Comparison of ENCODE assay signal across 16 cellular contexts in the genomic region with DNA sequence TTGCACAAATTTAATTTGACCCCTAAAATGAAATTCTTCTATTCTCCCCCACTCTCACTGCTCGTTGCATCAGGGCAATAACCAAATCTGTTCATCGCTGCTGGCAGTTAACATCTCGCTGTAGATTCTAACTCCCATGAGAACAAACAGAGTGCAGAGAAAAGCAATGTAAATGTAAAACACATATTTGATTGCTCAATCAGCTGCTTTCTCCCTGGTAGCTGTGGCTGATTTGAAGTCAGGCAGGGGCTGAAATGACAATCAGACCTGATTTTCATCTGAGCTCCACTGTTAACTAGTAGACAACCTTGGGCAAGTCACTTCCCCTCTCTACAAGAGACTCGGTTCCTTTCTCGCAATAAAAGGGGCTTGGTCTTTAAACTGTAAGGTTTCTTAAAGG.
"Had no signal": no experiment of that assay in that cellular context is flagged by ENCODE, and none has a peak within 500 bp of the region (broad histone marks: within the 10 kb centered on the region; RNA-seq: fewer than 3 reads in every experiment).

No MANE protein-coding gene starts in this region.

- ATAC-seq: SK-N-SH treated with all-trans-retinoic acid at 6 μM for 48 hours had no signal

- DNase-seq: KBM-7, MV-4-11, NCI-H1048, NCI-H1105, NCI-H1436 treated with DMSO at 0.1 percent for 48 hours, NCI-H1694, NCI-H2029 treated with DMSO at 0.1 percent for 48 hours, NCI-H2171, NCI-H226, NCI-H446, NCI-H510A, NCI-H524 treated with DMSO at 0.1 percent for 48 hours, NCI-H774, Right ventricle myocardium superior, RPMI8226 had no signal
